ENCODE assay signal across 19 cellular contexts in the genomic region with DNA sequence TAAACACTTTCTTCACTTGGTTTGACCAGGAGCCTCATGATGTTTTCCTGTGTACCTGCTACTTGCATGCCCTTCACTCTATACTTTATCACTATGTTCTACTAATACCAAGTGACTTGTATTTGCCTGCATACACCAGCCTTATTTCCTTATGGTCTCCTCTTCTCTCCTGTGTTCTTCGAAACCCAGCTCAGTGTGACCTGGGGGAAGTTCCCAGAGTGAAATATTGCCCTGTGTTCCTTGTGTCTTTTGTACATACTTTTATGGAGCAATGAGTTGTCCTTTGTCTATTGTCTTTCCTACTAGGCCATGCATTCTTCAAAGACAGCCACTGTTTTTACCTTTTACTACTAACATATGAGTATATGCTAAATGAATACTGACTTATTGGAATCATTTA. TPM values are rescaled to one million over a fixed set of nuclear protein-coding genes. Genes with fewer than 3 reads are reported as not detected.
DNase-seq lines count a peak whose midpoint lies in the region; ATAC-seq and TF ChIP-seq lines count a peak whose summit lies in the region.
"Had no signal": no experiment of that assay in that cellular context is flagged by ENCODE, and none has a peak within 500 bp of the region (broad histone marks: within the 10 kb centered on the region; RNA-seq: fewer than 3 reads in every experiment).

No MANE protein-coding gene starts in this region.

- H3K4me1 ChIP-seq in PC-3 (ENCODE audit: insufficient read depth, low read length) (peaks cover 33% of the 10 kb centered on the region), PC-9 (replicated peaks; ENCODE audit: insufficient read depth) (no peaks in the 10 kb centered on the region)
- H3K4me1 ChIP-seq: A549, Caco-2 had no signal

- DNase-seq in PC-3 (no peak), epithelial cell of prostate (ENCODE audit: low read depth, low spot score) (no peak), left colon (no peak), PC-9 (no peak), GM20000 (ENCODE audit: low spot score) (no peak)
- no peak for DNase-seq in activated effector memory CD4-positive, alpha-beta T cell treated with anti-CD3 and anti-CD28 coated beads, Interleukin-2, amount 50 U/mL, for 16 hours
- DNase-seq: AML-193; Caco-2; Calu3; CD4-positive, alpha-beta T cell; CD8-positive, alpha-beta T cell; DMS79 treated with DMSO at 0.1 percent for 48 hours; GF-D8 had no signal

- no peak overlapping the region for H3K9ac ChIP-seq in PC-3 (ENCODE audit: low read length)
- H3K9ac ChIP-seq: BLaER1 treated with 17β-estradiol and CSF1 and Interleukin-3, amounts not matched to agents 10 nM and 100 nM had no signal

- TF ChIP-seq CTCF in PC-3 (conservative IDR thresholded peaks at IDR 0.05; ENCODE audit: low read depth, low read length), result no peak
- TF ChIP-seq CTCF in PC-9 (conservative IDR thresholded peaks at IDR 0.05), result no peak
- no peak for TF ChIP-seq CTCF in GM20000 (IDR thresholded peaks at IDR 0.05; ENCODE audit: extremely low read depth, missing control alignments)

- intact Hi-C loops in PC-3 (cut with micrococcal nuclease), result no loop called here
- intact Hi-C loops in left colon (cut with DNase I, micrococcal nuclease), result no loop called here
- intact Hi-C loops in PC-9 (cut with micrococcal nuclease; ENCODE audit: unreplicated experiment), result no loop called here

- H3K36me3 ChIP-seq in PC-3 (ENCODE audit: low read depth, low read length), result 0 out of 2 replicates have a peak, but pooled peaks cover 4% of the 10 kb centered on the region
- 0 out of 2 replicates have a peak, but pooled peaks cover 4% of the 10 kb centered on the region for H3K36me3 ChIP-seq in PC-9 (ENCODE audit: low read depth)
- H3K36me3 ChIP-seq: BLaER1 treated with 17β-estradiol and CSF1 and Interleukin-3, amounts not matched to agents 10 nM and 100 nM had no signal

- no peaks in the 10 kb centered on the region for H3K79me2 ChIP-seq in PC-3 (ENCODE audit: low read length)
- no peaks in the 10 kb centered on the region for H3K79me2 ChIP-seq in PC-9 (ENCODE audit: low read depth)

- ATAC-seq in PC-3 (peak; percentile 47), left colon (peak; percentile 74)
- ATAC-seq: A549; CD8-positive, alpha-beta T cell had no signal

- H3K27me3 ChIP-seq in PC-3 (ENCODE audit: low read length) (no peaks in the 10 kb centered on the region), PC-9 (ENCODE audit: insufficient read depth, low read depth) (no peaks in the 10 kb centered on the region)
- H3K27me3 ChIP-seq: BLaER1 treated with 17β-estradiol and CSF1 and Interleukin-3, amounts not matched to agents 10 nM and 100 nM had no signal

- H3K27ac ChIP-seq in PC-3 (ENCODE audit: low read length) (no peak overlapping the region), epithelial cell of prostate (peak overlapping the region; percentile 12), PC-9 (no peak overlapping the region)
- H3K27ac ChIP-seq: 22Rv1; A549; BLaER1 treated with 17β-estradiol and CSF1 and Interleukin-3, amounts not matched to agents 10 nM and 100 nM; C4-2B had no signal

- no peaks in the 10 kb centered on the region for H3K9me2 ChIP-seq in PC-3 (replicated peaks; ENCODE audit: low read length)
- no peaks in the 10 kb centered on the region for H3K9me2 ChIP-seq in PC-9 (ENCODE audit: insufficient read depth)

- H3K9me3 ChIP-seq in PC-3 (ENCODE audit: low read length), result no peaks in the 10 kb centered on the region
- no peaks in the 10 kb centered on the region for H3K9me3 ChIP-seq in PC-9 (ENCODE audit: insufficient read depth, low read depth)
- H3K9me3 ChIP-seq: A549, Caco-2 had no signal

- BruUV-seq in PC-3 (replicated peaks; lab: Mats Ljungman, UMichigan) (no TSS peak), PC-9 (replicated peaks; lab: Mats Ljungman, UMichigan) (no TSS peak)

- POLR2A ChIA-PET in PC-3 (lab: Charles Lee; ENCODE audit: unreplicated experiment) (no interaction called here), PC-9 (lab: Charles Lee; ENCODE audit: unreplicated experiment) (no interaction called here)

- H4K20me1 ChIP-seq in PC-3 (ENCODE audit: low read length), result no peaks in the 10 kb centered on the region
- H4K20me1 ChIP-seq in PC-9 (ENCODE audit: insufficient read depth), result no peaks in the 10 kb centered on the region
- H4K20me1 ChIP-seq: BLaER1 treated with 17β-estradiol and CSF1 and Interleukin-3, amounts not matched to agents 10 nM and 100 nM had no signal

- H3F3A ChIP-seq in PC-3 (ENCODE audit: low read length, unreplicated experiment) (no peaks in the 10 kb centered on the region), PC-9 (ENCODE audit: insufficient read depth, low read depth) (no peaks in the 10 kb centered on the region)

- no peak overlapping the region for H3K4me3 ChIP-seq in PC-3 (ENCODE audit: low read length)
- no peak overlapping the region for H3K4me3 ChIP-seq in PC-9
- H3K4me3 ChIP-seq: A549; BLaER1 treated with 17β-estradiol and CSF1 and Interleukin-3, amounts not matched to agents 10 nM and 100 nM had no signal

- H2AFZ ChIP-seq in PC-3 (ENCODE audit: low read length) (no peak overlapping the region), PC-9 (no peak overlapping the region)

- CTCF ChIA-PET in PC-3 (lab: Charles Lee) (no interaction called here), PC-9 (lab: Charles Lee) (no interaction called here)

- H3K4me2 ChIP-seq in PC-3 (ENCODE audit: low read length) (no peak overlapping the region), PC-9 (no peak overlapping the region)
- H3K4me2 ChIP-seq: A549; BLaER1 treated with 17β-estradiol and CSF1 and Interleukin-3, amounts not matched to agents 10 nM and 100 nM had no signal

RNA-seq across cellular contexts. Expression of gene NT5C1B, which starts 0.6 kb away (rescaled TPM):
- total RNA-seq in PC-3 (2014; rRNA removed) (not detected in 2 replicates), left colon (not detected), PC-9 (2021) (not detected in 2 replicates)
- total RNA-seq: A172; B cell; Caco-2; Calu3; CD4-positive, alpha-beta T cell; CD8-positive, alpha-beta T cell had no signal

RNA-seq across cellular contexts. Expression of gene RDH14, which starts 28.3 kb away (rescaled TPM):
- total RNA-seq in PC-3 (2014; rRNA removed), result 30.9 and 43.4 TPM in 2 replicates
- 10 to 100 TPM; 21.9 to 22.7 TPM for total RNA-seq in left colon
- 16.1 and 17.2 TPM in 2 replicates for total RNA-seq in PC-9 (2021)
